Comparison of ENCODE assay signal across 16 cellular contexts in genomic region chr15:72201346-72202029, GRCh38. TPM values are rescaled to one million over a fixed set of nuclear protein-coding genes. Genes with fewer than 3 reads are reported as not detected.
DNase-seq lines count a peak whose midpoint lies in the region; ATAC-seq, FAIRE-seq and TF ChIP-seq lines count a peak whose summit lies in the region.
"Had no signal": no experiment of that assay in that cellular context is flagged by ENCODE, and none has a peak within 500 bp of the region (broad histone marks: within the 10 kb centered on the region; RNA-seq: fewer than 3 reads in every experiment).

No MANE protein-coding gene starts in this region.

- TF ChIP-seq CTCF in left ventricle myocardium inferior (IDR thresholded peaks at IDR 0.05; ENCODE audit: borderline replicate concordance), result no peak
- no peak for TF ChIP-seq CTCF in activated B cell treated with CpG ODN at 0.5 μM for 24 hours (IDR thresholded peaks at IDR 0.05)
- no peak for TF ChIP-seq CTCF in foreskin keratinocyte (conservative IDR thresholded peaks at IDR 0.05)

- CTCF ChIA-PET in activated B cell treated with CpG ODN at 0.5 μM for 24 hours (lab: Charles Lee), result interaction anchor here (0.6 to 4.5 kb wide), 8 partner anchors 10 to 140 kb away, joined by 3 to 47 read pairs (median 7); partner anchors contain the start of gene PKM

- intact Hi-C loops in left ventricle myocardium inferior (cut with micrococcal nuclease) (no loop called here), cardiac septum (cut with DNase I) (loop anchor here (5.0 kb wide), 1 partner anchor 86 kb away; no protein-coding TSS in a partner anchor), activated B cell treated with CpG ODN at 0.5 μM for 24 hours (cut with micrococcal nuclease) (no loop called here), posterior vena cava (cut with DNase I) (loop anchor here in 1 of 2 donors (2.0 to 10.0 kb wide), 2 partner anchors 21 to 63 kb away; no protein-coding TSS in a partner anchor)

- H3K27me3 ChIP-seq in left ventricle myocardium inferior (ENCODE audit: low read depth) (peaks cover 6% of the 10 kb centered on the region), foreskin keratinocyte (no peaks in the 10 kb centered on the region)

- H3K4me1 Mint-ChIP-seq in activated B cell treated with CpG ODN at 0.5 μM for 24 hours, result peaks cover 24% of the 10 kb centered on the region
- peaks cover 14% of the 10 kb centered on the region for H3K4me1 Mint-ChIP-seq in memory B cell

- H3K36me3 ChIP-seq in left ventricle myocardium inferior, result peaks cover 79% of the 10 kb centered on the region

- no peaks in the 10 kb centered on the region for H3K9me3 Mint-ChIP-seq in activated B cell treated with CpG ODN at 0.5 μM for 24 hours
- no peaks in the 10 kb centered on the region for H3K9me3 Mint-ChIP-seq in memory B cell
- H3K9me3 Mint-ChIP-seq: activated T-cell treated with anti-CD3 and anti-CD28 coated beads, Interleukin-2, amount 50 U/mL, for 4 hours had no signal

- peak overlapping the region; percentile 1 for H3K4me3 ChIP-seq in left ventricle myocardium inferior
- H3K4me3 ChIP-seq: body of pancreas, GM23338 had no signal

- H3K36me3 Mint-ChIP-seq in activated B cell treated with CpG ODN at 0.5 μM for 24 hours (ENCODE audit: low read depth) (peaks cover 85% of the 10 kb centered on the region), memory B cell (peaks cover 30% of the 10 kb centered on the region)

- ATAC-seq in activated B cell treated with CpG ODN at 0.5 μM for 24 hours (ENCODE audit: low read depth) (no peak), memory B cell (ENCODE audit: low read depth) (no peak), foreskin keratinocyte (no peak)
- ATAC-seq: activated T-cell treated with anti-CD3 and anti-CD28 coated beads, Interleukin-2, amount 50 U/mL, for 4 hours; body of pancreas; GM23338; left lobe of liver had no signal

- POLR2A ChIA-PET in activated B cell treated with CpG ODN at 0.5 μM for 24 hours (lab: Charles Lee), result interaction anchor here (2.6 to 4.5 kb wide), 2 partner anchors 26 to 29 kb away, joined by 32 to 52 read pairs; partner anchors contain the start of gene PKM

- H3K9me3 ChIP-seq in left ventricle myocardium inferior (replicated peaks), result no peaks in the 10 kb centered on the region
- H3K9me3 ChIP-seq: body of pancreas had no signal

- H3K4me3 Mint-ChIP-seq in activated B cell treated with CpG ODN at 0.5 μM for 24 hours, result no peak overlapping the region
- no peak overlapping the region for H3K4me3 Mint-ChIP-seq in memory B cell
- H3K4me3 Mint-ChIP-seq: activated T-cell treated with anti-CD3 and anti-CD28 coated beads, Interleukin-2, amount 50 U/mL, for 4 hours; GM23338 had no signal

- FAIRE-seq in urothelium cell line (lab: Jason Lieb, UNC), result peak; percentile 44

- DNase-seq in left ventricle myocardium inferior (no peak), cardiac septum (ENCODE audit: low spot score) (no peak), activated B cell treated with CpG ODN at 0.5 μM for 24 hours (no peak), memory B cell (ENCODE audit: low spot score in 2 of 2) (no peak), urothelium cell line (ENCODE audit: low spot score) (no peak), foreskin keratinocyte (no peak), middle frontal gyrus (ENCODE audit: extremely low spot score, low spot score) (no peak), posterior vena cava (ENCODE audit: low spot score) (no peak)
- DNase-seq: activated T-cell treated with anti-CD3 and anti-CD28 coated beads, Interleukin-2, amount 50 U/mL, for 4 hours; AML-193; body of pancreas; NCI-H526 treated with DMSO at 0.1 percent for 48 hours; occipital lobe; WERI-Rb-1 had no signal

- H3K27ac ChIP-seq in left ventricle myocardium inferior (replicated peaks) (peak overlapping the region; percentile 85), foreskin keratinocyte (no peak overlapping the region)
- H3K27ac ChIP-seq: body of pancreas had no signal

- peak overlapping the region; percentile 67 for H3K27ac Mint-ChIP-seq in activated B cell treated with CpG ODN at 0.5 μM for 24 hours
- peak overlapping the region; percentile 58 for H3K27ac Mint-ChIP-seq in memory B cell
- H3K27ac Mint-ChIP-seq: GM23338 had no signal

- peaks cover 73% of the 10 kb centered on the region for H3K4me1 ChIP-seq in left ventricle myocardium inferior
- H3K4me1 ChIP-seq in foreskin keratinocyte, result peaks cover 13% of the 10 kb centered on the region

- H3K27me3 Mint-ChIP-seq in activated B cell treated with CpG ODN at 0.5 μM for 24 hours (peaks cover 9% of the 10 kb centered on the region), memory B cell (peaks cover 4% of the 10 kb centered on the region)

RNA-seq across cellular contexts. Expression of gene GRAMD2A, which starts 3.9 kb away (rescaled TPM):
- total RNA-seq in left ventricle myocardium inferior (not detected), cardiac septum (not detected), activated B cell treated with CpG ODN at 0.5 μM for 24 hours (not detected in 2 replicates), foreskin keratinocyte (2.3 and 3.7 TPM in 2 replicates), posterior vena cava (under 1 TPM in 1 of 2 donors, not detected in 1; 0.10 TPM)
- polyA plus RNA-seq in foreskin keratinocyte, result 1.3 and 2.1 TPM in 2 replicates
- total RNA-seq: activated T-cell treated with anti-CD3 and anti-CD28 coated beads, Interleukin-2, amount 50 U/mL, for 4 hours; left lobe of liver had no signal

RNA-seq across cellular contexts. Expression of gene PKM, which starts 29.5 kb away (rescaled TPM):
- 1,009 TPM for total RNA-seq in left ventricle myocardium inferior
- 984 TPM for total RNA-seq in cardiac septum
- total RNA-seq in activated B cell treated with CpG ODN at 0.5 μM for 24 hours, result 1,253 and 1,275 TPM in 2 replicates
- total RNA-seq in foreskin keratinocyte, result 2,420 and 2,686 TPM in 2 replicates
- 2,518 and 2,832 TPM in 2 replicates for polyA plus RNA-seq in foreskin keratinocyte
- 100 to 1,000 TPM; 554 to 783 TPM for total RNA-seq in posterior vena cava
